19 cellular contexts compared by ENCODE assay signal in the genomic region with DNA sequence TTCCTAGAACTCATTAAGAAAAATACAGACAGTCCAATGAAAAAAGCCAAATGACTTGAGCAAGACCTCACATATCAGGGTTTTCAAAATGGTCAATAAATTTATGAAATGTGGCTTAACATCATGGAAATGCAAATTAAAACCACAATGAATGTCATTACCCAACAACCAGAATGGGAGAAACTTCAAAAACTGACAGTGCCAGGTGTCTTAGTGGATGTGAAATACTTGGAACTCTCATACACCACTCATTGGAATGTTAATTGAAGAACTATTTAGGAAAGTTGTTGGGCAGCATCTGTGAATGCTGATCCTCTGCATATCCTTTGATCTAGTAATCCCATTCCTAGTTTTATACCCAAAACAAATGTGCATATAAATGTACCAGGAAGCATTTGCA. TPM values are rescaled to one million over a fixed set of nuclear protein-coding genes. Genes with fewer than 3 reads are reported as not detected.
DNase-seq lines count a peak whose midpoint lies in the region; ATAC-seq and FAIRE-seq lines count a peak whose summit lies in the region.
"Had no signal": no experiment of that assay in that cellular context is flagged by ENCODE, and none has a peak within 500 bp of the region (broad histone marks: within the 10 kb centered on the region; RNA-seq: fewer than 3 reads in every experiment).

No MANE protein-coding gene starts in this region.

- peak; percentile 47 for FAIRE-seq in GM19239 (lab: Jason Lieb, UNC)
- FAIRE-seq: G401.6, GM12892 had no signal

- peaks cover 0 to 5% (median 2%) of the 10 kb centered on the region in 3 donors for H3K36me3 Mint-ChIP-seq in CD8-positive, alpha-beta memory T cell
- H3K36me3 Mint-ChIP-seq: CD8-positive, alpha-beta T cell had no signal

- peak; percentile 3 for DNase-seq in AG08395 (ENCODE audit: low spot score)
- no peak for DNase-seq in GM19239 (ENCODE audit: insufficient read length, low spot score)
- DNase-seq in fibroblast of peridontal ligament (ENCODE audit: extremely low read depth) = peak; percentile 11
- no peak for DNase-seq in Right ventricle myocardium inferior (ENCODE audit: missing footprints)
- DNase-seq in CD8-positive, alpha-beta memory T cell = no peak
- no peak for DNase-seq in NCI-H1930 (lab: John Stamatoyannopoulos, UW)
- DNase-seq: CD4-positive, CD25-positive, alpha-beta regulatory T cell; CD8-positive, alpha-beta T cell; DMS153; DND-41; H9 had no signal

- POLR2A ChIA-PET in CD8-positive, alpha-beta memory T cell (lab: Charles Lee) = no interaction called here

- H3K9me3 ChIP-seq in CD8-positive, alpha-beta memory T cell (ENCODE audit: low read length) = no peaks in the 10 kb centered on the region

- no peaks in the 10 kb centered on the region for H3K4me1 ChIP-seq in CD8-positive, alpha-beta memory T cell (ENCODE audit: insufficient read depth, low read length)
- H3K4me1 ChIP-seq: BLaER1 had no signal

- no peaks in the 10 kb centered on the region for H3K4me1 Mint-ChIP-seq in CD8-positive, alpha-beta memory T cell
- H3K4me1 Mint-ChIP-seq: B cell had no signal

- no peak overlapping the region for H3K4me3 Mint-ChIP-seq in CD8-positive, alpha-beta memory T cell
- H3K4me3 Mint-ChIP-seq: B cell; CD4-positive, CD25-positive, alpha-beta regulatory T cell; CD8-positive, alpha-beta T cell; GM23338; H9 had no signal

- H3K27me3 Mint-ChIP-seq in CD8-positive, alpha-beta memory T cell = peaks cover 19 to 32% of the 10 kb centered on the region in 2 donors
- H3K27me3 Mint-ChIP-seq: B cell had no signal

- CTCF ChIA-PET in CD8-positive, alpha-beta memory T cell (lab: Charles Lee) = no interaction called here

- peaks cover 0 to 2% (median 0%) of the 10 kb centered on the region in 5 donors for H3K9me3 Mint-ChIP-seq in CD8-positive, alpha-beta memory T cell
- H3K9me3 Mint-ChIP-seq: GM23338 had no signal

- H3K4me3 ChIP-seq in CD8-positive, alpha-beta memory T cell (ENCODE audit: low read length) = no peak overlapping the region
- H3K4me3 ChIP-seq: BLaER1, GM23338 had no signal

- H3K27ac ChIP-seq in CD8-positive, alpha-beta memory T cell (ENCODE audit: low read depth, low read length) = no peak overlapping the region
- H3K27ac ChIP-seq: 22Rv1, BLaER1, C4-2B had no signal

- no peak overlapping the region for H3K27ac Mint-ChIP-seq in CD8-positive, alpha-beta memory T cell
- H3K27ac Mint-ChIP-seq: B cell; CD4-positive, CD25-positive, alpha-beta regulatory T cell; CD8-positive, alpha-beta T cell; GM23338 had no signal

- no peaks in the 10 kb centered on the region for H3K36me3 ChIP-seq in CD8-positive, alpha-beta memory T cell (ENCODE audit: insufficient read depth, low read length)
- H3K36me3 ChIP-seq: BLaER1 had no signal

- no peak for ATAC-seq in Right ventricle myocardium inferior
- ATAC-seq: CD8-positive, alpha-beta T cell; GM23338; HCT116 had no signal

- intact Hi-C loops in Right ventricle myocardium inferior (cut with DNase I) = no loop called here

- no peaks in the 10 kb centered on the region for H3K27me3 ChIP-seq in CD8-positive, alpha-beta memory T cell (ENCODE audit: insufficient read depth, low read length, poor library complexity, severe bottlenecking)
- H3K27me3 ChIP-seq: BLaER1 had no signal

RNA-seq across cellular contexts. Expression of gene BACH1, which starts 19.2 kb away (rescaled TPM):
- total RNA-seq in Right ventricle myocardium inferior = 35.5 TPM
- 10 to 100 TPM; 20.8 to 25.6 TPM for total RNA-seq in CD8-positive, alpha-beta memory T cell
- 13.0 TPM for polyA plus RNA-seq in CD8-positive, alpha-beta memory T cell

Comparison
In these comparisons a context has a peak if more than half of its experiments do, and no peak if none do; other contexts are left out.
1. DNase-seq: peak in AG08395 (single experiment) and fibroblast of peridontal ligament (single experiment); none in GM19239 (single experiment), Right ventricle myocardium inferior (single experiment), CD8-positive, alpha-beta memory T cell (0 of 5) and NCI-H1930 (0 of 2).